15 cellular contexts compared by ENCODE assay signal in the genomic region with DNA sequence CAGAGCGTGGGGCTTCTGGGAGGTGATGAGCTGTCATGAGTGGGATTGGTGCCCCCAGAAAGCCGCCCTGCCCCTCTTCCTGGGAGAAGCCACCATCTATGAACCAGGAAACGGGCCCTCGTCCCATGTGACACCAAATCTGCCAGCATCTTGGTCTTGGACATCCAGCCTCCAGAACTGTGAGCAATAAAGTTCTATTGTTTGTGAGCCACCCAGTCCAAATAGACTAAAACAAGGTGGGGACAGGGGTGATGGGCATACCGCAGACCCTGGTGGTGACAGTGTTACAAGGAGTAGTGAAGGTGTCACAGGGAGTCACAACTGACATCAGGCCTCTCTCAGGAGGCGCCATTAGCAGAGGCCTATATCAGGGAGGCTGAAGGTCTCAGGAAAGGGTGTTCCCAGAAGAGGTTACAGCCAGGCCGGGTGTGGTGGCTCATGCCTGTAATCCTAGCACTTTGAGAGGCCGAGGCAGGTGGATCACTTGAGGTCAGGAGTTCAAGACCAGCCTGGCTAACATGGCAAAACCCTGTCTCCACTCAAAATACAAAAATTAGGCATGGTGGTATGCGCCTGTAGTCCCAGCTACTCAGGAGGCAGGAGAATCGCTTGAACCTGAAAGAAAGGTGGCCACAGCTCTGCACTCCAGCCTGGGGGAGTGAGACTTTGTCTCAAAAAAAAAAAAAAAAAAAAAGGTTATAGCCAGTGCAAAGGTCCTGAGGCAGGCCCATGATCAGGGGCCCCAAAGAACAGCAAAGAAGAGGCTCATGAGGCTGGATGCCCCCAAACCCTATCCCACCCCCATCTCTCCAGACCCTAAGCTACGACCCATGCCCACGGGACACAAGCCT. TPM values are rescaled to one million over a fixed set of nuclear protein-coding genes. Genes with fewer than 3 reads are reported as not detected.
DNase-seq lines count a peak whose midpoint lies in the region; ATAC-seq, FAIRE-seq and TF ChIP-seq lines count a peak whose summit lies in the region.
"Had no signal": no experiment of that assay in that cellular context is flagged by ENCODE, and none has a peak within 500 bp of the region (broad histone marks: within the 10 kb centered on the region; RNA-seq: fewer than 3 reads in every experiment).

No MANE protein-coding gene starts in this region.

- H3K27ac Mint-ChIP-seq in CD8-positive, alpha-beta T cell = no peak overlapping the region
- H3K27ac Mint-ChIP-seq: effector memory CD8-positive, alpha-beta T cell had no signal

- CTCF ChIA-PET in HepG2 (lab: Yijun Ruan, JAX; ENCODE audit: low intra/inter-chr PET ratio, low total read pairs) (no interaction called here), H1 (lab: Charles Lee; ENCODE audit: partially characterized antibody) (interaction anchor here (0.7 to 2.6 kb wide), 6 partner anchors 10 to 83 kb away, joined by 3 to 8 read pairs (median 5); no protein-coding TSS in a partner anchor)
- CTCF ChIA-PET in CD8-positive, alpha-beta T cell (lab: Charles Lee) = no interaction called here

- FAIRE-seq in HepG2 (lab: Jason Lieb, UNC) (no peak), H1 (lab: Jason Lieb, UNC) (no peak)

- H3K4me1 ChIP-seq in HepG2 (ENCODE audit: insufficient read depth, low read length) = peaks cover 62% of the 10 kb centered on the region
- H3K4me1 ChIP-seq in right lobe of liver = peaks cover 0 to 27% (median 12%) of the 10 kb centered on the region in 4 donors
- peaks cover 25 to 63% (median 42%) of the 10 kb centered on the region in 4 experiments for H3K4me1 ChIP-seq in H1 (replicated peaks in 1 of 4; ENCODE audit: control insufficient read depth in 3 of 4, insufficient read depth in 4 of 4, low read length in 3 of 4)
- peaks cover 35 to 53% of the 10 kb centered on the region in 2 donors for H3K4me1 ChIP-seq in neuronal stem cell (ENCODE audit: control insufficient read depth in 2 of 2, insufficient read depth in 1 of 2, low read depth in 1 of 2, low read length in 2 of 2)
- no peaks in the 10 kb centered on the region for H3K4me1 ChIP-seq in CD8-positive, alpha-beta T cell (ENCODE audit: insufficient read depth, low read length)

- H3K36me3 Mint-ChIP-seq in CD8-positive, alpha-beta T cell = peaks cover 17% of the 10 kb centered on the region

- no peaks in the 10 kb centered on the region for H3K27me3 Mint-ChIP-seq in CD8-positive, alpha-beta T cell (ENCODE audit: low read depth)
- H3K27me3 Mint-ChIP-seq: effector memory CD8-positive, alpha-beta T cell had no signal

- H3K4ac ChIP-seq in H1 (replicated peaks; ENCODE audit: insufficient read length, low read depth, low read length) = no peak overlapping the region
- peak overlapping the region; percentile 23 for H3K4ac ChIP-seq in neuronal stem cell (ENCODE audit: low read length)

- H3K27ac ChIP-seq in HepG2 (ENCODE audit: extremely low read length, insufficient read depth, low read length) = no peak overlapping the region
- no peak overlapping the region for H3K27ac ChIP-seq in right lobe of liver
- H3K27ac ChIP-seq in H1 (ENCODE audit: low read depth, low read length) = peak overlapping the region; percentile 96
- no peak overlapping the region for H3K27ac ChIP-seq in neuronal stem cell (replicated peaks; ENCODE audit: low read length)
- no peak overlapping the region for H3K27ac ChIP-seq in CD8-positive, alpha-beta T cell (ENCODE audit: low read depth, low read length)
- H3K27ac ChIP-seq: foreskin keratinocyte had no signal

- H3K23me2 ChIP-seq in H1 (ENCODE audit: low read depth, low read length) = peaks cover 6% of the 10 kb centered on the region; the same call in 1 of the 2 replicates

- 94% methylated on average over 6 of the region's 12 CpGs for WGBS in HepG2 (ENCODE audit: low lambda C conversion rate)
- 100% methylated on average over 3 of the region's 12 CpGs for WGBS in right lobe of liver (ENCODE audit: insufficient coverage, low coverage, low lambda C conversion rate, missing lambda C conversion rate)
- 84% methylated on average over 10 of the region's 12 CpGs; no CpG with 5 or more reads in 1 of the 2 experiments for WGBS in H1 (ENCODE audit: extremely low coverage in 1 of 2, insufficient coverage in 1 of 2, insufficient read length in 1 of 2, insufficient replicate concordance in 2 of 2, low coverage in 1 of 2, low lambda C conversion rate in 2 of 2, missing lambda C conversion rate in 1 of 2), 2 experiments
- WGBS in neuronal stem cell (ENCODE audit: extremely low coverage in 2 of 2, insufficient read length in 2 of 2, insufficient replicate concordance in 1 of 2), 2 donors = no CpG with 5 or more reads among the region's 12 CpGs

- no peak overlapping the region for H4K8ac ChIP-seq in H1 (ENCODE audit: extremely low read depth, insufficient read depth, low read length)
- no peak overlapping the region for H4K8ac ChIP-seq in neuronal stem cell (ENCODE audit: low read depth, low read length)

- no peak overlapping the region for H3K4me3 Mint-ChIP-seq in CD8-positive, alpha-beta T cell
- H3K4me3 Mint-ChIP-seq: effector memory CD8-positive, alpha-beta T cell had no signal

- H3K18ac ChIP-seq in H1 (ENCODE audit: extremely low read depth, low read length) = peak overlapping the region; percentile 56; the same call in 1 of the 2 replicates
- H3K18ac ChIP-seq in neuronal stem cell (ENCODE audit: low read length) = peak overlapping the region; percentile 78

- no peak for TF ChIP-seq POLR2A in HepG2 (IDR thresholded peaks at IDR 0.05; ENCODE audit: insufficient read depth in 1 of 2, low read depth in 2 of 2, low read length in 2 of 2)
- TF ChIP-seq POLR2A in right lobe of liver (IDR thresholded peaks at IDR 0.05) = no peak
- no peak for TF ChIP-seq POLR2A in H1 (IDR thresholded peaks at IDR 0.05; ENCODE audit: control extremely low read depth in 1 of 2, low read depth in 2 of 2, low read length in 2 of 2)

- H2BK15ac ChIP-seq in H1 (ENCODE audit: low read length) = no peak overlapping the region; the same call in 1 of the 2 replicates
- H2BK15ac ChIP-seq in neuronal stem cell (ENCODE audit: low read length) = peak overlapping the region; percentile 14

- peak overlapping the region; percentile 97 for H2BK12ac ChIP-seq in H1 (ENCODE audit: low read depth, low read length)
- H2BK12ac ChIP-seq in neuronal stem cell (ENCODE audit: low read length) = peak overlapping the region; percentile 24

- H2BK120ac ChIP-seq in H1 (replicated peaks; ENCODE audit: low read depth, low read length) (no peak overlapping the region), neuronal stem cell (ENCODE audit: low read depth, low read length) (no peak overlapping the region)

- H3K14ac ChIP-seq in H1 (ENCODE audit: insufficient read length) (no peak overlapping the region), neuronal stem cell (ENCODE audit: low read length) (no peak overlapping the region)

- H3K23ac ChIP-seq in H1 (ENCODE audit: insufficient read length) (no peak overlapping the region), neuronal stem cell (ENCODE audit: low read depth, low read length, poor library complexity) (peak overlapping the region; percentile 58)

- no TSS peak for BruUV-seq in HepG2 (replicated peaks; lab: Mats Ljungman, UMichigan)

- no peaks in the 10 kb centered on the region for H3K9me3 ChIP-seq in HepG2 (ENCODE audit: low read length)
- H3K9me3 ChIP-seq in right lobe of liver = no peaks in the 10 kb centered on the region
- H3K9me3 ChIP-seq in H1 (ENCODE audit: insufficient read depth in 2 of 2, low read depth in 1 of 2, low read length in 1 of 2) = no peaks in the 10 kb centered on the region
- H3K9me3 ChIP-seq in neuronal stem cell (replicated peaks in 1 of 2; ENCODE audit: control insufficient read depth in 2 of 2, insufficient read depth in 1 of 2, low read depth in 1 of 2, low read length in 2 of 2) = peaks cover 0 to 3% of the 10 kb centered on the region in 2 donors
- H3K9me3 ChIP-seq in CD8-positive, alpha-beta T cell (ENCODE audit: low read length) = no peaks in the 10 kb centered on the region

- TF ChIP-seq CTCF in HepG2 (CRISPR knock-in tag; IDR thresholded peaks at IDR 0.05) (no peak), right lobe of liver (IDR thresholded peaks at IDR 0.05) (no peak), H1 (IDR thresholded peaks at IDR 0.05; ENCODE audit: control extremely low read depth in 1 of 3, insufficient read depth in 1 of 3, low read depth in 1 of 3, low read length in 3 of 3) (no peak)
- TF ChIP-seq CTCF in CD8-positive, alpha-beta T cell (IDR thresholded peaks at IDR 0.05) = no peak

- H3K79me2 ChIP-seq in HepG2 (ENCODE audit: insufficient read depth, low read length) = peaks cover 30% of the 10 kb centered on the region
- H3K79me2 ChIP-seq in H1 (ENCODE audit: control insufficient read depth in 1 of 2, insufficient read depth in 2 of 2, low read length in 2 of 2) = peaks cover 16 to 94% of the 10 kb centered on the region in 2 experiments

- no peaks in the 10 kb centered on the region for H3K27me3 ChIP-seq in HepG2 (ENCODE audit: control insufficient read depth in 1 of 2, insufficient read depth in 2 of 2, low read length in 2 of 2)
- H3K27me3 ChIP-seq in right lobe of liver = no peaks in the 10 kb centered on the region
- no peaks in the 10 kb centered on the region for H3K27me3 ChIP-seq in H1 (replicated peaks in 1 of 4; ENCODE audit: control insufficient read depth in 3 of 4, extremely low read depth in 1 of 4, insufficient read depth in 3 of 4, low read length in 3 of 4)
- H3K27me3 ChIP-seq in neuronal stem cell (ENCODE audit: control insufficient read depth in 3 of 3, insufficient read depth in 3 of 3, low read depth in 1 of 3, low read length in 3 of 3) = no peaks in the 10 kb centered on the region
- no peaks in the 10 kb centered on the region for H3K27me3 ChIP-seq in CD8-positive, alpha-beta T cell (ENCODE audit: insufficient read depth, low read length)
- H3K27me3 ChIP-seq: foreskin keratinocyte had no signal

- peak overlapping the region; percentile 96 for H2BK5ac ChIP-seq in H1 (ENCODE audit: low read depth, low read length)
- peak overlapping the region; percentile 2 for H2BK5ac ChIP-seq in neuronal stem cell (ENCODE audit: low read length)

- H3K4me3 ChIP-seq in HepG2 (replicated peaks in 1 of 3; ENCODE audit: insufficient read depth in 1 of 3, low read depth in 2 of 3, low read length in 3 of 3) = no peak overlapping the region
- no peak overlapping the region for H3K4me3 ChIP-seq in right lobe of liver
- no peak overlapping the region for H3K4me3 ChIP-seq in H1 (ENCODE audit: extremely low read depth in 1 of 4, insufficient read depth in 2 of 4, low read depth in 3 of 4, low read length in 4 of 4)
- H3K4me3 ChIP-seq in neuronal stem cell (ENCODE audit: low read length in 2 of 2) = no peak overlapping the region
- H3K4me3 ChIP-seq in CD8-positive, alpha-beta T cell (ENCODE audit: low read depth, low read length) = no peak overlapping the region

- no peak for DNase-seq in HepG2 (ENCODE audit: low spot score)
- DNase-seq in right lobe of liver = no peak
- DNase-seq in H1 (ENCODE audit: low read depth in 1 of 2, low spot score in 2 of 2) = no peak
- DNase-seq in neuronal stem cell (ENCODE audit: low spot score) = no peak
- DNase-seq in GM03348 (ENCODE audit: low spot score) = no peak
- no peak for DNase-seq in CD8-positive, alpha-beta T cell
- no peak for DNase-seq in effector CD4-positive, alpha-beta T cell
- DNase-seq in stimulated activated naive CD4-positive, alpha-beta T cell treated with Interleukin-2 at 50 U/mL for 16 hours (lab: John Stamatoyannopoulos, UW) = no peak
- DNase-seq: activated naive CD4-positive, alpha-beta T cell; effector memory CD8-positive, alpha-beta T cell; foreskin keratinocyte; midbrain; NCI-H2029; NCI-H510A treated with DMSO at 0.1 percent for 48 hours; SW 1271 had no signal

- POLR2A ChIA-PET in HepG2 (lab: Yijun Ruan, JAX) (no interaction called here), H1 (lab: Charles Lee; ENCODE audit: partially characterized antibody) (interaction anchor here (0.6 to 5.9 kb wide), 5 partner anchors 12 to 395 kb away, joined by 3 to 32 read pairs (median 4); no protein-coding TSS in a partner anchor)
- POLR2A ChIA-PET in CD8-positive, alpha-beta T cell (lab: Charles Lee) = no interaction called here

- H4K91ac ChIP-seq in H1 (replicated peaks; ENCODE audit: insufficient read length, low read length) = no peak overlapping the region
- no peak overlapping the region for H4K91ac ChIP-seq in neuronal stem cell (ENCODE audit: low read depth, low read length, poor library complexity)

- H3K56ac ChIP-seq in H1 (replicated peaks; ENCODE audit: insufficient read length, low read depth, low read length) = no peak overlapping the region

- no peak overlapping the region for H4K5ac ChIP-seq in H1 (ENCODE audit: insufficient read length, low read depth, low read length)

- ATAC-seq in HepG2 (no peak), right lobe of liver (no peak)
- ATAC-seq in CD8-positive, alpha-beta T cell = no peak
- ATAC-seq: effector memory CD8-positive, alpha-beta T cell; foreskin keratinocyte had no signal

- H2AFZ ChIP-seq in HepG2 (ENCODE audit: low read length) (no peak overlapping the region), H1 (ENCODE audit: low read length) (no peak overlapping the region), neuronal stem cell (ENCODE audit: low read length) (no peak overlapping the region)

- H3K79me1 ChIP-seq in H1 (ENCODE audit: low read depth, low read length) = peaks cover 29% of the 10 kb centered on the region
- peaks cover 33% of the 10 kb centered on the region for H3K79me1 ChIP-seq in neuronal stem cell (ENCODE audit: low read depth, low read length)

- peaks cover 13% of the 10 kb centered on the region for H4K20me1 ChIP-seq in HepG2 (ENCODE audit: insufficient read depth, low read length)
- peaks cover 18 to 25% of the 10 kb centered on the region in 2 experiments for H4K20me1 ChIP-seq in H1 (replicated peaks in 1 of 2; ENCODE audit: control insufficient read depth in 1 of 2, insufficient read depth in 2 of 2, low read length in 2 of 2)

- no peak for TF ChIP-seq EP300 in HepG2 (IDR thresholded peaks at IDR 0.05; ENCODE audit: low read depth in 2 of 2, low read length in 2 of 2)
- TF ChIP-seq EP300 in HepG2 (CRISPR knock-in tag; IDR thresholded peaks at IDR 0.05; ENCODE audit: borderline replicate concordance) = no peak
- TF ChIP-seq EP300 in H1 (IDR thresholded peaks at IDR 0.05; ENCODE audit: borderline replicate concordance in 1 of 2, low read depth in 2 of 2, low read length in 2 of 2) = no peak

- peaks cover 17% of the 10 kb centered on the region for H3K4me1 Mint-ChIP-seq in CD8-positive, alpha-beta T cell (ENCODE audit: low read depth)

- H3K36me3 ChIP-seq in HepG2 (replicated peaks in 1 of 2; ENCODE audit: control insufficient read depth in 1 of 2, insufficient read depth in 2 of 2, low read length in 2 of 2) (no peaks in the 10 kb centered on the region; a peak in 1 of 5 replicates), right lobe of liver (no peaks in the 10 kb centered on the region), H1 (ENCODE audit: control insufficient read depth in 2 of 4, insufficient read depth in 4 of 4, low read length in 3 of 4) (peaks cover 0 to 11% (median 0%) of the 10 kb centered on the region in 4 experiments; a peak in 2 of 8 replicates), neuronal stem cell (replicated peaks in 1 of 2; ENCODE audit: control insufficient read depth in 2 of 2, insufficient read depth in 2 of 2, low read length in 2 of 2) (no peaks in the 10 kb centered on the region)
- H3K36me3 ChIP-seq in CD8-positive, alpha-beta T cell (ENCODE audit: insufficient read depth, low read length) = no peaks in the 10 kb centered on the region

- H3K9ac ChIP-seq in HepG2 (ENCODE audit: insufficient read depth, low read depth, low read length) (no peak overlapping the region), H1 (replicated peaks in 1 of 4; ENCODE audit: extremely low read depth in 1 of 4, low read depth in 3 of 4, low read length in 3 of 4) (no peak overlapping the region), neuronal stem cell (ENCODE audit: low read depth, low read length, poor library complexity) (no peak overlapping the region)

- TF ChIP-seq RAD21 in HepG2 (CRISPR knock-in tag; IDR thresholded peaks at IDR 0.05) (no peak), H1 (IDR thresholded peaks at IDR 0.05 in 1 of 2, conservative IDR thresholded peaks at IDR 0.05 in 1 of 2; ENCODE audit: low read depth in 2 of 2, low read length in 2 of 2) (no peak)

- H3K9me3 Mint-ChIP-seq in CD8-positive, alpha-beta T cell = no peaks in the 10 kb centered on the region
- H3K9me3 Mint-ChIP-seq: effector memory CD8-positive, alpha-beta T cell had no signal

- in situ Hi-C loops in HepG2 (cut with HindIII; ENCODE audit: extremely low pct_ligation_motif_present, low pct_unique_long_range_greater_than_20kb) = no loop called here

- H3K4me2 ChIP-seq in HepG2 (ENCODE audit: low read depth, low read length) (no peak overlapping the region), H1 (ENCODE audit: insufficient read depth in 1 of 2, low read depth in 2 of 2, low read length in 2 of 2) (peak overlapping the region in 1 of 2 experiments; percentile 61; a peak in 1 of 4 replicates), neuronal stem cell (ENCODE audit: insufficient read depth, low read length, poor library complexity, severe bottlenecking) (no peak overlapping the region)

- intact Hi-C loops in HepG2 (cut with micrococcal nuclease; ENCODE audit: unreplicated experiment) = loop anchor here (10.0 kb wide), 1 partner anchor 50 kb away; the partner anchor contains the start of gene NCOR2
- intact Hi-C loops in right lobe of liver (cut with DNase I) = loop anchor here in 1 of 2 donors (10.0 kb wide), 1 partner anchor 170 kb away; no protein-coding TSS in a partner anchor
- intact Hi-C loops in CD8-positive, alpha-beta T cell (cut with DNase I, micrococcal nuclease) = no loop called here

- peak overlapping the region; percentile 4; the same call in 1 of the 2 replicates for H2BK20ac ChIP-seq in H1 (ENCODE audit: low read length)

- H2AK5ac ChIP-seq in H1 (ENCODE audit: low read depth, low read length) = peak overlapping the region; percentile 97
- peak overlapping the region; percentile 54 for H2AK5ac ChIP-seq in neuronal stem cell (ENCODE audit: low read depth, low read length)

RNA-seq across cellular contexts. Expression of gene NCOR2, which starts 53.0 kb away (rescaled TPM):
- total RNA-seq in HepG2 (2016; rRNA removed; fragmentation: Illumina TruSeq; extraction: Trizol) = 5.7 and 6.1 TPM in 2 replicates
- total RNA-seq in HepG2 (2016; cell fraction: cytosol; rRNA removed; fragmentation: Illumina TruSeq; extraction: Trizol; ENCODE audit: low read depth) = 10.5 and 12.4 TPM in 2 replicates
- total RNA-seq in HepG2 (2016; cell fraction: insoluble cytoplasmic fraction; rRNA removed; fragmentation: Illumina TruSeq; extraction: Trizol) = 5.6 and 7.1 TPM in 2 replicates
- 15.2 and 16.6 TPM in 2 replicates for total RNA-seq in HepG2 (2016; cell fraction: membrane; rRNA removed; fragmentation: Illumina TruSeq; extraction: Trizol)
- total RNA-seq in HepG2 (2016; cell fraction: nucleus; rRNA removed; fragmentation: Illumina TruSeq; extraction: Trizol) = 12.4 and 13.1 TPM in 2 replicates
- polyA plus RNA-seq in HepG2 (2011; rRNA removed) = 4.5 and 4.8 TPM in 2 replicates
- polyA plus RNA-seq in HepG2 (2011; cell fraction: cytosol; rRNA removed) = 2.8 and 4.1 TPM in 2 replicates
- polyA plus RNA-seq in HepG2 (2011; cell fraction: nucleus; rRNA removed) = 30.4 and 39.4 TPM in 2 replicates
- polyA plus RNA-seq in HepG2 (2012) = 32.8 and 41.1 TPM in 2 replicates
- polyA plus RNA-seq in HepG2 (2016; cell fraction: cytosol; fragmentation: Illumina TruSeq; extraction: Trizol; ENCODE audit: low read depth) = 2.8 and 3.1 TPM in 2 replicates
- polyA plus RNA-seq in HepG2 (2016; cell fraction: insoluble cytoplasmic fraction; fragmentation: Illumina TruSeq; extraction: Trizol; ENCODE audit: low read depth) = 17.3 and 24.8 TPM in 2 replicates
- 7.1 and 8.9 TPM in 2 replicates for polyA plus RNA-seq in HepG2 (2016; cell fraction: membrane; fragmentation: Illumina TruSeq; extraction: Trizol; ENCODE audit: low read depth)
- polyA plus RNA-seq in HepG2 (2016; cell fraction: nucleus; fragmentation: Illumina TruSeq; extraction: Trizol; ENCODE audit: insufficient read depth, low read depth) = 43.0 and 54.1 TPM in 2 replicates
- 21.9 and 23.2 TPM in 2 replicates for polyA minus RNA-seq in HepG2 (2011; rRNA and poly(A)+ RNA removed; ENCODE audit: low replicate concordance)
- 16.5 and 17.0 TPM in 2 replicates for polyA minus RNA-seq in HepG2 (2011; cell fraction: cytosol; rRNA and poly(A)+ RNA removed)
- polyA minus RNA-seq in HepG2 (2011; cell fraction: nucleus; rRNA and poly(A)+ RNA removed) = 20.9 and 22.6 TPM in 2 replicates
- 10 to 100 TPM; 38.1 to 87.5 (median 45.0) TPM for total RNA-seq in right lobe of liver
- total RNA-seq in H1 (2021; fragmentation: NEBNext Ultra II Directional; extraction: Animal tissue kit (Norgen Biotek cat#: 25700)) = 275 TPM in 2 replicates
- polyA plus RNA-seq in H1 (2011; rRNA removed) = 14.8 and 25.3 TPM in 2 replicates
- 13.5 TPM for polyA plus RNA-seq in H1 (2011; cell fraction: cytosol; rRNA removed)
- polyA plus RNA-seq in H1 (2011; cell fraction: nucleus; rRNA removed) = 54.3 TPM
- polyA plus RNA-seq in H1 (2012, experiment 1 of 2) = 125 to 153 TPM (median 138 TPM) in 4 replicates
- polyA plus RNA-seq in H1 (2012, experiment 2 of 2) = 70.3 TPM
- polyA plus RNA-seq in H1 (2013, experiment 1 of 2) = 103 TPM
- polyA plus RNA-seq in H1 (2013, experiment 2 of 2) = 111 TPM
- polyA minus RNA-seq in H1 (2011; rRNA and poly(A)+ RNA removed) = 28.8 and 30.2 TPM in 2 replicates
- polyA minus RNA-seq in H1 (2011; cell fraction: cytosol; rRNA and poly(A)+ RNA removed) = 93.4 TPM
- 81.3 TPM for polyA minus RNA-seq in H1 (2011; cell fraction: nucleus; rRNA and poly(A)+ RNA removed)
- polyA plus RNA-seq in neuronal stem cell (2013, experiment 1 of 2) = 80.7 TPM
- polyA plus RNA-seq in neuronal stem cell (2013, experiment 2 of 2) = 80.2 TPM
- 10 to 100 TPM; 96.5 to 97.8 TPM for total RNA-seq in CD8-positive, alpha-beta T cell

Comparison
In these comparisons a context has a peak if more than half of its experiments do, and no peak if none do; other contexts are left out.
1. Of the 41 proteins assayed by ChIP-seq in both HepG2 and H1: peak only in HepG2: none; only in H1: KDM1A; in both: none; in neither: 39; mixed calls (peak in some experiments, not most) for 1.